Comparison of ENCODE assay signal across 37 cellular contexts in genomic region chr12:86411710-86412109, GRCh38.
"Had no signal": no experiment of that assay in that cellular context is flagged by ENCODE, and none has a peak within 500 bp of the region (broad histone marks: within the 10 kb centered on the region; RNA-seq: fewer than 3 reads in every experiment).

No MANE protein-coding gene starts in this region.

- H3K27me3 Mint-ChIP-seq: activated naive CD4-positive, alpha-beta T cell treated with anti-CD3 and anti-CD28 coated beads, Interleukin-2, amount 10 ng/mL, durations not matched to agents 7 days and 5 days; activated naive CD4-positive, alpha-beta T cell treated with anti-CD3 and anti-CD28 coated beads, Interleukin-2, amount 50 U/mL, for 24 hours; activated naive CD8-positive, alpha-beta T cell; activated naive CD8-positive, alpha-beta T cell treated with anti-CD3 and anti-CD28 coated beads for 36 hours; activated naive CD8-positive, alpha-beta T cell treated with anti-CD3 and anti-CD28 coated beads, Interleukin-2, amount 10 ng/mL, durations not matched to agents 7 days and 5 days; activated naive CD8-positive, alpha-beta T cell treated with anti-CD3 and anti-CD28 coated beads, Interleukin-2, amount 50 U/mL, for 24 hours; activated T-cell treated with anti-CD3 and anti-CD28 coated beads, Interleukin-2, amount 50 U/mL, for 24 hours; activated T-helper 17 cell treated with anti-CD3 and anti-CD28 coated beads, Interleukin-2, amount 50 U/mL, for 72 hours; brain; central memory CD8-positive, alpha-beta T cell had no signal

- H3K27ac Mint-ChIP-seq: activated naive CD4-positive, alpha-beta T cell treated with anti-CD3 and anti-CD28 coated beads for 36 hours; activated naive CD4-positive, alpha-beta T cell treated with anti-CD3 and anti-CD28 coated beads, Interleukin-2, amount 10 ng/mL, durations not matched to agents 7 days and 5 days; activated naive CD4-positive, alpha-beta T cell treated with anti-CD3 and anti-CD28 coated beads, Interleukin-2, amount 50 U/mL, for 24 hours; activated naive CD4-positive, alpha-beta T cell treated with anti-CD3 and anti-CD28 coated beads, Interleukin-2, amount 50 U/mL, for 72 hours; activated naive CD8-positive, alpha-beta T cell; activated naive CD8-positive, alpha-beta T cell treated with anti-CD3 and anti-CD28 coated beads for 36 hours; activated naive CD8-positive, alpha-beta T cell treated with anti-CD3 and anti-CD28 coated beads, Interleukin-2, amount 10 ng/mL, durations not matched to agents 7 days and 5 days; activated naive CD8-positive, alpha-beta T cell treated with anti-CD3 and anti-CD28 coated beads, Interleukin-2, amount 50 U/mL, for 24 hours; activated T-cell treated with anti-CD3 and anti-CD28 coated beads, Interleukin-2, amount 50 U/mL, for 24 hours; activated T-cell treated with anti-CD3 and anti-CD28 coated beads, Interleukin-2, amount 50 U/mL, for 72 hours; activated T-helper 1 cell treated with anti-CD3 and anti-CD28 coated beads, Interleukin-12 subunit alpha, Interleukin-12 subunit beta, Interleukin-2, Interleukin-4 antibody, amounts not matched to agents 30 ng/mL and 10 ng/mL and 1 ng/mL, durations not matched to agents 14 hours and 24 hours and 36 hours; activated T-helper 17 cell treated with anti-CD3 and anti-CD28 coated beads, Interleukin-2, amount 50 U/mL, for 72 hours; activated T-helper 2 cell treated with anti-CD3 and anti-CD28 coated beads, Interferon-gamma antibody, Interleukin-2, Interleukin-4, amounts not matched to agents 10 μg/mL and 5 μg/mL and 100 μg/mL, durations not matched to agents 14 hours and 24 hours and 36 hours; brain had no signal

- H3K4me1 Mint-ChIP-seq: activated naive CD4-positive, alpha-beta T cell treated with anti-CD3 and anti-CD28 coated beads, Interleukin-2, amount 10 ng/mL, durations not matched to agents 7 days and 5 days; activated naive CD4-positive, alpha-beta T cell treated with anti-CD3 and anti-CD28 coated beads, Interleukin-2, amount 50 U/mL, for 24 hours; activated naive CD8-positive, alpha-beta T cell treated with anti-CD3 and anti-CD28 coated beads for 36 hours; activated naive CD8-positive, alpha-beta T cell treated with anti-CD3 and anti-CD28 coated beads, Interleukin-2, amount 10 ng/mL, durations not matched to agents 7 days and 5 days; activated naive CD8-positive, alpha-beta T cell treated with anti-CD3 and anti-CD28 coated beads, Interleukin-2, amount 50 U/mL, for 24 hours; activated T-helper 17 cell treated with anti-CD3 and anti-CD28 coated beads, Interleukin-2, amount 50 U/mL, for 72 hours; brain; central memory CD8-positive, alpha-beta T cell had no signal

- DNase-seq: activated effector memory CD4-positive, alpha-beta T cell treated with anti-CD3 and anti-CD28 coated beads, Interleukin-2, amount 50 U/mL, for 16 hours; activated effector memory CD4-positive, alpha-beta T cell treated with Interleukin-2 at 50 U/mL for 16 hours; activated gamma-delta T cell; activated gamma-delta T cell treated with Interleukin-2 at 50 U/mL for 16 hours; activated naive CD4-positive, alpha-beta T cell; activated naive CD4-positive, alpha-beta T cell treated with anti-CD3 and anti-CD28 coated beads for 36 hours; activated naive CD4-positive, alpha-beta T cell treated with anti-CD3 and anti-CD28 coated beads, Interleukin-2, amount 10 ng/mL, durations not matched to agents 7 days and 5 days; activated naive CD4-positive, alpha-beta T cell treated with anti-CD3 and anti-CD28 coated beads, Interleukin-2, amount 50 U/mL, for 16 hours; activated naive CD4-positive, alpha-beta T cell treated with Interleukin-2 at 50 U/mL for 16 hours; activated naive CD8-positive, alpha-beta T cell treated with anti-CD3 and anti-CD28 coated beads for 36 hours; activated naive CD8-positive, alpha-beta T cell treated with anti-CD3 and anti-CD28 coated beads, Interleukin-2, amount 10 ng/mL, durations not matched to agents 7 days and 5 days; activated naive CD8-positive, alpha-beta T cell treated with anti-CD3 and anti-CD28 coated beads, Interleukin-2, amount 50 U/mL, for 24 hours; activated T-cell treated with anti-CD3 and anti-CD28 coated beads for 4 hours; activated T-cell treated with anti-CD3 and anti-CD28 coated beads, Interleukin-2, amount 50 U/mL, for 1 hour; activated T-cell treated with anti-CD3 and anti-CD28 coated beads, Interleukin-2, amount 50 U/mL, for 24 hours; activated T-cell treated with anti-CD3 and anti-CD28 coated beads, Interleukin-2, amount 50 U/mL, for 48 hours; activated T-cell treated with anti-CD3 and anti-CD28 coated beads, Interleukin-2, amount 50 U/mL, for 72 hours; adrenal gland; amniotic stem cell; amygdala; anterior cingulate cortex; body of pancreas; brain microvascular endothelial cell; caudate nucleus; central memory CD4-positive, alpha-beta T cell; cerebellar nuclear complex had no signal

- H3K9me3 ChIP-seq: adrenal gland, body of pancreas had no signal

- H3K27me3 ChIP-seq: adrenal gland, ascending aorta, body of pancreas, brain microvascular endothelial cell, breast epithelium, cardiac muscle cell had no signal

- H3K4me3 Mint-ChIP-seq: activated naive CD4-positive, alpha-beta T cell treated with anti-CD3 and anti-CD28 coated beads for 36 hours; activated naive CD4-positive, alpha-beta T cell treated with anti-CD3 and anti-CD28 coated beads, Interleukin-2, amount 10 ng/mL, durations not matched to agents 7 days and 5 days; activated naive CD4-positive, alpha-beta T cell treated with anti-CD3 and anti-CD28 coated beads, Interleukin-2, amount 50 U/mL, for 24 hours; activated naive CD8-positive, alpha-beta T cell; activated naive CD8-positive, alpha-beta T cell treated with anti-CD3 and anti-CD28 coated beads for 36 hours; activated naive CD8-positive, alpha-beta T cell treated with anti-CD3 and anti-CD28 coated beads, Interleukin-2, amount 10 ng/mL, durations not matched to agents 7 days and 5 days; activated naive CD8-positive, alpha-beta T cell treated with anti-CD3 and anti-CD28 coated beads, Interleukin-2, amount 50 U/mL, for 24 hours; activated T-cell treated with anti-CD3 and anti-CD28 coated beads, Interleukin-2, amount 50 U/mL, for 24 hours; activated T-cell treated with anti-CD3 and anti-CD28 coated beads, Interleukin-2, amount 50 U/mL, for 72 hours; activated T-helper 1 cell treated with anti-CD3 and anti-CD28 coated beads, Interleukin-12 subunit alpha, Interleukin-12 subunit beta, Interleukin-2, Interleukin-4 antibody, amounts not matched to agents 30 ng/mL and 10 ng/mL and 1 ng/mL, durations not matched to agents 14 hours and 24 hours and 36 hours; activated T-helper 17 cell treated with anti-CD3 and anti-CD28 coated beads, Interleukin-2, amount 50 U/mL, for 72 hours; brain; central memory CD8-positive, alpha-beta T cell had no signal

- H3K4me1 ChIP-seq: adrenal gland, ascending aorta, body of pancreas, breast epithelium had no signal

- H3K36me3 ChIP-seq: adrenal gland, ascending aorta, brain microvascular endothelial cell, breast epithelium, cardiac muscle cell had no signal

- ATAC-seq: activated naive CD4-positive, alpha-beta T cell treated with anti-CD3 and anti-CD28 coated beads, Interleukin-2, amount 50 U/mL, for 72 hours; activated naive CD8-positive, alpha-beta T cell treated with anti-CD3 and anti-CD28 coated beads, Interleukin-2, amount 50 U/mL, for 24 hours; activated T-cell treated with anti-CD3 and anti-CD28 coated beads, Interleukin-2, amount 50 U/mL, for 72 hours; activated T-helper 17 cell treated with anti-CD3 and anti-CD28 coated beads, Interleukin-2, amount 50 U/mL, for 72 hours; body of pancreas had no signal

- H3K27ac ChIP-seq: adrenal gland, ascending aorta, body of pancreas, brain microvascular endothelial cell, breast epithelium, cardiac muscle cell had no signal

- H3K4me3 ChIP-seq: adrenal gland, ascending aorta, body of pancreas, breast epithelium, cardiac muscle cell had no signal

- H3K36me3 Mint-ChIP-seq: activated naive CD4-positive, alpha-beta T cell treated with anti-CD3 and anti-CD28 coated beads, Interleukin-2, amount 10 ng/mL, durations not matched to agents 7 days and 5 days; activated naive CD4-positive, alpha-beta T cell treated with anti-CD3 and anti-CD28 coated beads, Interleukin-2, amount 50 U/mL, for 24 hours; activated naive CD8-positive, alpha-beta T cell; activated naive CD8-positive, alpha-beta T cell treated with anti-CD3 and anti-CD28 coated beads for 36 hours; activated naive CD8-positive, alpha-beta T cell treated with anti-CD3 and anti-CD28 coated beads, Interleukin-2, amount 10 ng/mL, durations not matched to agents 7 days and 5 days had no signal
